28 cellular contexts compared by ENCODE assay signal in the genomic region with DNA sequence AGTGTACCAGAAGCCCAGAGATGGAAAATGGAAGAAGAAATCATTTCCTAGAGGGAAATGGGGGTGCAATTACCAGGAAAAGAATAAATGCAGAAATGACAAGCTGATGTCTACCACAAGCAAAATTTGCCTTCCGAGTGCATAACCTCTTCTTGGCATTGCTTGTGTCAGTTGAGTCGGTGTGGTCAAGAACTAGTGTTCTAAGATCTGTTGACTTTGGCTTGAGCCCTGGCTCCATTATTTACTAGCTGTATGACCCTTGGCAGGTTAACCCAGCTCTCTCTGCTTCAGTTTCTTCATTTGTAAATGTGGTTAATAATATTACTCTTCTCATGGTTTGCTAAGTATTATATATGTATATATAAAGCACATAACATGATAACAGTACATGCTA.
A peak's percentile ranks its signal among the peaks of the same experiment; 100 is the strongest.
DNase-seq lines count a peak whose midpoint lies in the region; ATAC-seq and TF ChIP-seq lines count a peak whose summit lies in the region.
"Had no signal": no experiment of that assay in that cellular context is flagged by ENCODE, and none has a peak within 500 bp of the region (broad histone marks: within the 10 kb centered on the region; RNA-seq: fewer than 3 reads in every experiment).

No MANE protein-coding gene starts in this region.

- H3K4me3 Mint-ChIP-seq in stimulated activated memory B cell treated with anti-CD40 and anti-IgM and Interleukin-4, amounts not matched to agents 10 μg/mL and 1 μg/mL and 100 μg/mL, for 72 hours, result no peak overlapping the region
- H3K4me3 Mint-ChIP-seq: activated naive CD4-positive, alpha-beta T cell treated with anti-CD3 and anti-CD28 coated beads, Interleukin-2, amount 10 ng/mL, durations not matched to agents 7 days and 5 days; activated T-helper 1 cell treated with anti-CD3 and anti-CD28 coated beads, Interleukin-12 subunit alpha, Interleukin-12 subunit beta, Interleukin-2, Interleukin-4 antibody, amounts not matched to agents 30 ng/mL and 10 ng/mL and 1 ng/mL, durations not matched to agents 14 hours and 24 hours and 36 hours; CD4-positive, alpha-beta T cell; IgD-negative memory B cell; naive thymus-derived CD4-positive, alpha-beta T cell had no signal

- H3K9me2 ChIP-seq in Karpas-422 (replicated peaks; ENCODE audit: insufficient read depth, low read length), result no peaks in the 10 kb centered on the region

- WGBS in right lobe of liver (ENCODE audit: insufficient coverage, low coverage, low lambda C conversion rate, missing lambda C conversion rate), result 23% methylated on average over 2 of the region's 2 CpGs

- DNase-seq in Karpas-422, result no peak
- no peak for DNase-seq in breast epithelium (ENCODE audit: low spot score in 2 of 2)
- peak in 1 of 3 donors; percentile 70 for DNase-seq in right lobe of liver
- no peak for DNase-seq in tibial artery
- no peak for DNase-seq in DMS53 (lab: John Stamatoyannopoulos, UW)
- DNase-seq: activated CD4-positive, alpha-beta T cell treated with anti-CD3 and anti-CD28 coated beads, Interleukin-2, amount 50 U/mL, for 1 hour; activated naive CD4-positive, alpha-beta T cell treated with anti-CD3 and anti-CD28 coated beads, Interleukin-2, amount 10 ng/mL, durations not matched to agents 7 days and 5 days; CD4-positive, alpha-beta T cell; DMS 273 treated with DMSO at 0.1 percent for 48 hours; effector memory CD4-positive, alpha-beta T cell; erythroblast; foreskin melanocyte; hippocampal formation; left colon; naive thymus-derived CD4-positive, alpha-beta T cell; NCI-H2081; NCI-H748 treated with DMSO at 0.1 percent for 48 hours; nucleus accumbens; spleen had no signal

- H3K4me3 ChIP-seq in Karpas-422 (ENCODE audit: low read length) (no peak overlapping the region), breast epithelium (peak overlapping the region in 1 of 3 donors; percentile 9), right lobe of liver (peak overlapping the region in 2 of 3 donors; percentile 40 to 49), tibial artery (peak overlapping the region in 1 of 2 donors; percentile 26)
- H3K4me3 ChIP-seq: cardiac muscle cell, coronary artery, GM23248, SJSA1, spleen had no signal

- no peaks in the 10 kb centered on the region for H4K20me1 ChIP-seq in Karpas-422 (ENCODE audit: insufficient read depth, low read depth, low read length)

- H3K9ac ChIP-seq in Karpas-422 (ENCODE audit: low read length), result no peak overlapping the region
- H3K9ac ChIP-seq: GM23248 had no signal

- peaks cover 14% of the 10 kb centered on the region for H3K9me3 Mint-ChIP-seq in stimulated activated memory B cell treated with anti-CD40 and anti-IgM and Interleukin-4, amounts not matched to agents 10 μg/mL and 1 μg/mL and 100 μg/mL, for 72 hours
- H3K9me3 Mint-ChIP-seq: activated T-helper 1 cell treated with anti-CD3 and anti-CD28 coated beads, Interleukin-12 subunit alpha, Interleukin-12 subunit beta, Interleukin-2, Interleukin-4 antibody, amounts not matched to agents 30 ng/mL and 10 ng/mL and 1 ng/mL, durations not matched to agents 14 hours and 24 hours and 36 hours had no signal

- H3K27ac Mint-ChIP-seq in stimulated activated memory B cell treated with anti-CD40 and anti-IgM and Interleukin-4, amounts not matched to agents 10 μg/mL and 1 μg/mL and 100 μg/mL, for 72 hours, result no peak overlapping the region
- H3K27ac Mint-ChIP-seq: activated naive CD4-positive, alpha-beta T cell treated with anti-CD3 and anti-CD28 coated beads, Interleukin-2, amount 10 ng/mL, durations not matched to agents 7 days and 5 days; activated T-helper 1 cell treated with anti-CD3 and anti-CD28 coated beads, Interleukin-12 subunit alpha, Interleukin-12 subunit beta, Interleukin-2, Interleukin-4 antibody, amounts not matched to agents 30 ng/mL and 10 ng/mL and 1 ng/mL, durations not matched to agents 14 hours and 24 hours and 36 hours; CD4-positive, alpha-beta T cell; IgD-negative memory B cell; naive thymus-derived CD4-positive, alpha-beta T cell had no signal

- no peaks in the 10 kb centered on the region for H3K36me3 Mint-ChIP-seq in stimulated activated memory B cell treated with anti-CD40 and anti-IgM and Interleukin-4, amounts not matched to agents 10 μg/mL and 1 μg/mL and 100 μg/mL, for 72 hours
- H3K36me3 Mint-ChIP-seq: activated naive CD4-positive, alpha-beta T cell treated with anti-CD3 and anti-CD28 coated beads, Interleukin-2, amount 10 ng/mL, durations not matched to agents 7 days and 5 days; IgD-negative memory B cell had no signal

- H3K79me2 ChIP-seq in Karpas-422 (ENCODE audit: low read length), result no peaks in the 10 kb centered on the region

- ATAC-seq in right lobe of liver (peak; percentile 79 to 97 (median 94)), HG02610 (IDR thresholded peaks at IDR 0.05; ENCODE audit: unreplicated experiment) (no peak)
- ATAC-seq in stimulated activated memory B cell treated with anti-CD40 and anti-IgM and Interleukin-4, amounts not matched to agents 10 μg/mL and 1 μg/mL and 100 μg/mL, for 72 hours, result no peak
- ATAC-seq: naive thymus-derived CD4-positive, alpha-beta T cell had no signal

- H3K27me3 Mint-ChIP-seq in stimulated activated memory B cell treated with anti-CD40 and anti-IgM and Interleukin-4, amounts not matched to agents 10 μg/mL and 1 μg/mL and 100 μg/mL, for 72 hours, result peaks cover 10% of the 10 kb centered on the region

- no peaks in the 10 kb centered on the region for H3K4me1 Mint-ChIP-seq in stimulated activated memory B cell treated with anti-CD40 and anti-IgM and Interleukin-4, amounts not matched to agents 10 μg/mL and 1 μg/mL and 100 μg/mL, for 72 hours
- H3K4me1 Mint-ChIP-seq: activated naive CD4-positive, alpha-beta T cell treated with anti-CD3 and anti-CD28 coated beads, Interleukin-2, amount 10 ng/mL, durations not matched to agents 7 days and 5 days; IgD-negative memory B cell had no signal

- H3K4me2 ChIP-seq in Karpas-422 (ENCODE audit: low read depth, low read length, poor library complexity, severe bottlenecking), result no peak overlapping the region

- no peaks in the 10 kb centered on the region for H3K4me1 ChIP-seq in Karpas-422 (ENCODE audit: low read length)
- peaks cover 5% of the 10 kb centered on the region in 2 donors for H3K4me1 ChIP-seq in breast epithelium
- peaks cover 0 to 14% (median 0%) of the 10 kb centered on the region in 4 donors for H3K4me1 ChIP-seq in right lobe of liver
- H3K4me1 ChIP-seq in tibial artery, result peaks cover 0 to 46% (median 39%) of the 10 kb centered on the region in 4 donors
- H3K4me1 ChIP-seq: SJSA1 had no signal

- H3K9me3 ChIP-seq in Karpas-422 (ENCODE audit: low read length) (no peaks in the 10 kb centered on the region; the same call in 1 of the 2 replicates), breast epithelium (no peaks in the 10 kb centered on the region), right lobe of liver (no peaks in the 10 kb centered on the region), tibial artery (no peaks in the 10 kb centered on the region)
- H3K9me3 ChIP-seq: SJSA1, upper lobe of left lung had no signal

- 0 out of 2 replicates have a peak overlapping the region, but pooled peaks have one; percentile 57 for H2AFZ ChIP-seq in Karpas-422 (ENCODE audit: low read length)
- H2AFZ ChIP-seq: GM23248 had no signal

- H3K36me3 ChIP-seq in Karpas-422 (ENCODE audit: insufficient read depth, low read length) (no peaks in the 10 kb centered on the region), breast epithelium (no peaks in the 10 kb centered on the region), right lobe of liver (no peaks in the 10 kb centered on the region), tibial artery (no peaks in the 10 kb centered on the region)
- H3K36me3 ChIP-seq: cardiac muscle cell, SJSA1, spleen, upper lobe of left lung had no signal

- H3K27ac ChIP-seq in Karpas-422 (ENCODE audit: low read length) (no peak overlapping the region), breast epithelium (peak overlapping the region; percentile 65 to 83), right lobe of liver (peak overlapping the region in 2 of 3 donors; percentile 48 to 51), tibial artery (peak overlapping the region; percentile 0 to 56)
- H3K27ac ChIP-seq: cardiac muscle cell, coronary artery, GM23248, SJSA1, spleen had no signal

- H3K27me3 ChIP-seq in Karpas-422 (ENCODE audit: low read length) (peaks cover 4% of the 10 kb centered on the region; the same call in 1 of the 2 replicates), breast epithelium (no peaks in the 10 kb centered on the region), right lobe of liver (no peaks in the 10 kb centered on the region), tibial artery (no peaks in the 10 kb centered on the region)
- H3K27me3 ChIP-seq: cardiac muscle cell, SJSA1, upper lobe of left lung had no signal

- intact Hi-C loops in breast epithelium (cut with DNase I; ENCODE audit: low total_unique reads), result no loop called here
- intact Hi-C loops in right lobe of liver (cut with DNase I), result no loop called here
- intact Hi-C loops in tibial artery (cut with DNase I; ENCODE audit: low total_unique reads), result loop anchor here (1.0 kb wide), 1 partner anchor 28 kb away; no protein-coding TSS in a partner anchor

- no peak for TF ChIP-seq POLR2A in breast epithelium (IDR thresholded peaks at IDR 0.05)
- TF ChIP-seq POLR2A in right lobe of liver (IDR thresholded peaks at IDR 0.05), result no peak

- no peak for TF ChIP-seq CTCF in breast epithelium (IDR thresholded peaks at IDR 0.05)
- TF ChIP-seq CTCF in right lobe of liver (IDR thresholded peaks at IDR 0.05), result no peak
- TF ChIP-seq CTCF in tibial artery (IDR thresholded peaks at IDR 0.05), result no peak

Comparison
In these comparisons a context has a peak if more than half of its experiments do, and no peak if none do; other contexts are left out.
1. ATAC-seq: peak in right lobe of liver (4 of 4); none in stimulated activated memory B cell treated with anti-CD40 and anti-IgM and Interleukin-4, amounts not matched to agents 10 μg/mL and 1 μg/mL and 100 μg/mL, for 72 hours (single experiment) and HG02610 (single experiment).